ENCODE assay signal across 8 cellular contexts in the genomic region with DNA sequence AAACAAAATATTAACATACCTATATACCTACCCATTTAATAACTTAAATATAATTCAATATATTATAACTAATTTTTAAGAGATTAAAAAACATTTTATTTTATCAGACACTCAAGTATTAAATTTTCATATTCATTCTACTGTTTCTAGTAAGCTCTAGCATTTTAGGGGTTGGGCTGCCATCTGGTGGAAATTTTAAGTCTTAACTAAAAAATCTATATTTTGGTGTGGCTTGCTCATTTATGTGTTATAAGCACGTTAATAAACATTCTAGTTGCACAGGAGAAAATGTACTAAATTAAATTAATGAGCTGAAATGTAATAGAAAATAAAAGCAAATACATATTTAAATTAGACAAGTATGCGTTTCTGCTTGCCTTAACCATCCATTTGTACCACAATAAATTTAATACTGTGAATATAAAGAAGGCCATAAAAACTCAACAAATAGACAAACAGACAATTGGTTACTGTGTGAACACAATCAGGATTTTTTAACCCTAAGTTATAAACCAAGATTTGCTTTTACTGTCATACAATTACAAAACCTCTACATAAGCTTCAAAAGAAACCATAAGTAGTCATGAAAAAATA.
DNase-seq lines count a peak whose midpoint lies in the region; ATAC-seq, FAIRE-seq and TF ChIP-seq lines count a peak whose summit lies in the region.

No MANE protein-coding gene starts in this region.

- WGBS in aorta, 2 donors, result 9 to 16% methylated on average over 2 of the region's 2 CpGs

- DNase-seq in COR-L47 (lab: John Stamatoyannopoulos, UW) (peak; percentile 76), M059J (ENCODE audit: low read depth) (peak; percentile 48), RCC 7860 (ENCODE audit: low spot score) (peak; percentile 56), erythroblast (lab: John Stamatoyannopoulos, UW) (peak; percentile 54 to 55), tibial artery (no peak), AG20443 (ENCODE audit: low spot score) (no peak), posterior cingulate gyrus (no peak), aorta (no peak)

- peaks cover 0 to 15% (median 0%) of the 10 kb centered on the region in 4 donors for H3K4me1 ChIP-seq in tibial artery
- no peaks in the 10 kb centered on the region for H3K4me1 ChIP-seq in aorta (ENCODE audit: control insufficient read depth in 1 of 2, insufficient read depth in 2 of 2, low read length in 2 of 2)

- no peak for ATAC-seq in aorta (ENCODE audit: low FRiP score)

- H3K9me3 ChIP-seq in tibial artery, result no peaks in the 10 kb centered on the region
- H3K9me3 ChIP-seq in aorta (ENCODE audit: control insufficient read depth, low read length), result no peaks in the 10 kb centered on the region

- intact Hi-C loops in tibial artery (cut with DNase I; ENCODE audit: low total_unique reads), result loop anchor here (5.0 kb wide), 1 partner anchor 284 kb away; no protein-coding TSS in a partner anchor
- intact Hi-C loops in posterior cingulate gyrus (cut with DNase I), result loop anchor here (10.0 kb wide), 1 partner anchor 422 kb away; no protein-coding TSS in a partner anchor
- intact Hi-C loops in aorta (cut with DNase I), result loop anchor here (5.0 to 10.0 kb wide), 3 partner anchors 294 to 424 kb away; no protein-coding TSS in a partner anchor

- TF ChIP-seq POLR2A in erythroblast (IDR thresholded peaks at IDR 0.05; ENCODE audit: low read length), result no peak

- peak; percentile 46 to 56 for TF ChIP-seq CTCF in tibial artery (IDR thresholded peaks at IDR 0.05)

- FAIRE-seq in RCC 7860 (lab: Jason Lieb, UNC), result peak; percentile 93

- no peak overlapping the region for H3K27ac ChIP-seq in tibial artery
- H3K27ac ChIP-seq in aorta (ENCODE audit: low read depth in 1 of 2, low read length in 2 of 2), result no peak overlapping the region

- H3K4me3 ChIP-seq in tibial artery (no peak overlapping the region), aorta (ENCODE audit: low read length in 2 of 2) (no peak overlapping the region)

- H3K27me3 ChIP-seq in tibial artery (no peaks in the 10 kb centered on the region), aorta (ENCODE audit: control insufficient read depth in 1 of 2, insufficient read depth in 2 of 2, low read length in 1 of 2) (no peaks in the 10 kb centered on the region)

- H3K36me3 ChIP-seq in tibial artery (no peaks in the 10 kb centered on the region), aorta (ENCODE audit: control insufficient read depth in 1 of 2, insufficient read depth in 2 of 2, low read length in 1 of 2) (no peaks in the 10 kb centered on the region)

Comparison
In these comparisons a context has a peak if more than half of its experiments do, and no peak if none do; other contexts are left out.
1. DNase-seq: peak in COR-L47 (single experiment), M059J (single experiment), RCC 7860 (single experiment) and erythroblast (2 of 2); none in tibial artery (0 of 2), AG20443 (single experiment), posterior cingulate gyrus (0 of 10) and aorta (0 of 2).